In genomic region chr15:57401546-57401945, GRCh38 we compare ENCODE assay signal across 15 cellular contexts. TPM values are rescaled to one million over a fixed set of nuclear protein-coding genes. Genes with fewer than 3 reads are reported as not detected.
DNase-seq lines count a peak whose midpoint lies in the region; TF ChIP-seq lines count a peak whose summit lies in the region.
"Had no signal": no experiment of that assay in that cellular context is flagged by ENCODE, and none has a peak within 500 bp of the region (broad histone marks: within the 10 kb centered on the region; RNA-seq: fewer than 3 reads in every experiment).

No MANE protein-coding gene starts in this region.

- no peaks in the 10 kb centered on the region for H3K36me3 ChIP-seq in osteoblast (ENCODE audit: insufficient read depth, low read length)
- H3K36me3 ChIP-seq in effector memory CD4-positive, alpha-beta T cell (ENCODE audit: control insufficient read depth, insufficient read depth, low read length), result no peaks in the 10 kb centered on the region
- H3K36me3 ChIP-seq: BE2C, HAP-1 had no signal

- peaks cover 2% of the 10 kb centered on the region for H3K27me3 Mint-ChIP-seq in activated naive CD4-positive, alpha-beta T cell treated with anti-CD3 and anti-CD28 coated beads for 36 hours (ENCODE audit: low read depth)

- peak; percentile 18 for DNase-seq in AG10803 (ENCODE audit: low read depth)
- peak; percentile 69 for DNase-seq in M059J (ENCODE audit: low read depth)
- DNase-seq in astrocyte of the spinal cord (ENCODE audit: low read depth, low spot score), result peak; percentile 45
- DNase-seq in osteoblast (ENCODE audit: insufficient read length, low spot score, missing footprints), result peak; percentile 82
- no peak for DNase-seq in activated naive CD4-positive, alpha-beta T cell treated with anti-CD3 and anti-CD28 coated beads for 36 hours
- DNase-seq in superior temporal gyrus (ENCODE audit: extremely low spot score), result no peak
- DNase-seq in effector memory CD4-positive, alpha-beta T cell, result no peak
- DNase-seq: 8988T; BE2C; CD4-positive, alpha-beta memory T cell; DND-41; GF-D8 had no signal

- CTCF ChIA-PET in activated naive CD4-positive, alpha-beta T cell treated with anti-CD3 and anti-CD28 coated beads for 36 hours (lab: Charles Lee), result no interaction called here

- H3K4me1 Mint-ChIP-seq in activated naive CD4-positive, alpha-beta T cell treated with anti-CD3 and anti-CD28 coated beads for 36 hours (ENCODE audit: low read depth), result no peaks in the 10 kb centered on the region
- H3K4me1 Mint-ChIP-seq: CD4-positive, alpha-beta memory T cell had no signal

- H3K79me2 ChIP-seq in osteoblast (ENCODE audit: insufficient read depth, low read length), result no peaks in the 10 kb centered on the region

- H3K27me3 ChIP-seq in osteoblast (ENCODE audit: insufficient read depth, low read length), result peaks cover 21% of the 10 kb centered on the region
- H3K27me3 ChIP-seq in effector memory CD4-positive, alpha-beta T cell (replicated peaks; ENCODE audit: control insufficient read depth, insufficient read depth, low read length, poor library complexity, severe bottlenecking), result no peaks in the 10 kb centered on the region

- H3K4me1 ChIP-seq in osteoblast (ENCODE audit: insufficient read depth, low read length), result peaks cover 8% of the 10 kb centered on the region
- no peaks in the 10 kb centered on the region for H3K4me1 ChIP-seq in effector memory CD4-positive, alpha-beta T cell (ENCODE audit: control insufficient read depth, insufficient read depth, low read length, poor library complexity, severe bottlenecking)
- H3K4me1 ChIP-seq: BE2C, HAP-1 had no signal

- no peak overlapping the region for H3K27ac Mint-ChIP-seq in activated naive CD4-positive, alpha-beta T cell treated with anti-CD3 and anti-CD28 coated beads for 36 hours
- H3K27ac Mint-ChIP-seq: CD4-positive, alpha-beta memory T cell had no signal

- intact Hi-C loops in activated naive CD4-positive, alpha-beta T cell treated with anti-CD3 and anti-CD28 coated beads for 36 hours (cut with micrococcal nuclease), result no loop called here

- H3K4me3 Mint-ChIP-seq in activated naive CD4-positive, alpha-beta T cell treated with anti-CD3 and anti-CD28 coated beads for 36 hours, result no peak overlapping the region
- H3K4me3 Mint-ChIP-seq: CD4-positive, alpha-beta memory T cell had no signal

- peak overlapping the region; percentile 12 for H3K4me2 ChIP-seq in osteoblast (ENCODE audit: insufficient read depth, low read length)

- in situ Hi-C loops in astrocyte of the spinal cord (cut with HindIII; ENCODE audit: low sequenced_read_pairs), result no loop called here

- H3K27ac ChIP-seq in osteoblast (ENCODE audit: low read depth, low read length), result no peak overlapping the region
- H3K27ac ChIP-seq in effector memory CD4-positive, alpha-beta T cell (ENCODE audit: insufficient read depth, low read length, poor library complexity, severe bottlenecking), result no peak overlapping the region
- H3K27ac ChIP-seq: C4-2B, HL-60 had no signal

- no peaks in the 10 kb centered on the region for H4K20me1 ChIP-seq in osteoblast (ENCODE audit: insufficient read depth, low read length)

- no peaks in the 10 kb centered on the region for H3K9me3 Mint-ChIP-seq in activated naive CD4-positive, alpha-beta T cell treated with anti-CD3 and anti-CD28 coated beads for 36 hours

- H3K9me3 ChIP-seq in osteoblast (ENCODE audit: low read depth, low read length), result no peaks in the 10 kb centered on the region
- no peaks in the 10 kb centered on the region for H3K9me3 ChIP-seq in effector memory CD4-positive, alpha-beta T cell (ENCODE audit: control insufficient read depth, low read length)
- H3K9me3 ChIP-seq: BE2C, HAP-1 had no signal

- no peak overlapping the region for H3K4me3 ChIP-seq in AG10803 (ENCODE audit: low read length)
- no peak overlapping the region for H3K4me3 ChIP-seq in astrocyte of the spinal cord (ENCODE audit: low read depth, low read length)
- no peak overlapping the region for H3K4me3 ChIP-seq in osteoblast (ENCODE audit: insufficient read depth, low read length)
- no peak overlapping the region for H3K4me3 ChIP-seq in effector memory CD4-positive, alpha-beta T cell (ENCODE audit: insufficient read depth, low read depth, low read length, poor library complexity, severe bottlenecking)
- H3K4me3 ChIP-seq: HAP-1 had no signal

- TF ChIP-seq CTCF in AG10803 (conservative IDR thresholded peaks at IDR 0.05; ENCODE audit: low read length), result no peak
- no peak for TF ChIP-seq CTCF in astrocyte of the spinal cord (IDR thresholded peaks at IDR 0.05; ENCODE audit: low read depth, low read length)
- no peak for TF ChIP-seq CTCF in osteoblast (IDR thresholded peaks at IDR 0.05; ENCODE audit: extremely low read depth, low read depth, low read length)

- no peaks in the 10 kb centered on the region for H3K36me3 Mint-ChIP-seq in activated naive CD4-positive, alpha-beta T cell treated with anti-CD3 and anti-CD28 coated beads for 36 hours (ENCODE audit: low read depth)
- H3K36me3 Mint-ChIP-seq: CD4-positive, alpha-beta memory T cell had no signal

- H2AFZ ChIP-seq in osteoblast (ENCODE audit: low read length), result no peak overlapping the region

RNA-seq across cellular contexts. Expression of gene CGNL1, which starts 25.2 kb away (rescaled TPM):
- 0.12 and 1.3 TPM in 2 replicates for total RNA-seq in M059J (2014; rRNA removed; shearing (Covaris generic))
- total RNA-seq in osteoblast, result 1.1 and 1.5 TPM in 2 replicates
- not detected for total RNA-seq in activated naive CD4-positive, alpha-beta T cell treated with anti-CD3 and anti-CD28 coated beads for 36 hours
- total RNA-seq: CD4-positive, alpha-beta memory T cell had no signal

Comparison
In these comparisons a context has a peak if more than half of its experiments do, and no peak if none do; other contexts are left out.
1. DNase-seq: peak in AG10803 (single experiment), M059J (single experiment), astrocyte of the spinal cord (single experiment) and osteoblast (single experiment); none in activated naive CD4-positive, alpha-beta T cell treated with anti-CD3 and anti-CD28 coated beads for 36 hours (single experiment), superior temporal gyrus (single experiment) and effector memory CD4-positive, alpha-beta T cell (0 of 3).